21 cellular contexts compared by ENCODE assay signal in genomic region chr16:66904428-66904845, GRCh38. TPM values are rescaled to one million over a fixed set of nuclear protein-coding genes. Genes with fewer than 3 reads are reported as not detected.
A peak's percentile ranks its signal among the peaks of the same experiment; 100 is the strongest.
DNase-seq lines count a peak whose midpoint lies in the region; ATAC-seq and TF ChIP-seq lines count a peak whose summit lies in the region.
"Had no signal": no experiment of that assay in that cellular context is flagged by ENCODE, and none has a peak within 500 bp of the region (broad histone marks: within the 10 kb centered on the region; RNA-seq: fewer than 3 reads in every experiment).

No MANE protein-coding gene starts in this region.

- in situ Hi-C loops in transverse colon (cut with MboI; ENCODE audit: low pct_ligation_motif_present in 1 of 4, low pct_unique_long_range_greater_than_20kb in 1 of 4, low sequenced_read_pairs in 3 of 4) = no loop called here

- TF ChIP-seq CTCF in HEK293 (tag by site-specific recombination; IDR thresholded peaks at IDR 0.05) = no peak
- no peak for TF ChIP-seq CTCF in esophagus muscularis mucosa (IDR thresholded peaks at IDR 0.05)
- TF ChIP-seq CTCF in transverse colon (IDR thresholded peaks at IDR 0.05) = no peak

- WGBS in esophagus muscularis mucosa = 83% methylated on average over 12 of the region's 13 CpGs
- 88% methylated on average over 13 of the region's 13 CpGs; no CpG with 5 or more reads in 1 of the 2 donors for WGBS in transverse colon (ENCODE audit: low coverage in 1 of 2), 2 donors

- H3K4me1 ChIP-seq in HEK293 (ENCODE audit: control insufficient read depth, insufficient read depth, low read length) = peaks cover 17% of the 10 kb centered on the region
- H3K4me1 ChIP-seq in esophagus muscularis mucosa = peaks cover 56 to 80% (median 77%) of the 10 kb centered on the region in 4 donors
- H3K4me1 ChIP-seq in muscle layer of colon (ENCODE audit: insufficient read depth, low read length) = peaks cover 59% of the 10 kb centered on the region
- peaks cover 37 to 61% (median 43%) of the 10 kb centered on the region in 4 donors for H3K4me1 ChIP-seq in transverse colon

- TF ChIP-seq POLR2A in esophagus muscularis mucosa (IDR thresholded peaks at IDR 0.05; ENCODE audit: low read depth) = no peak
- no peak for TF ChIP-seq POLR2A in transverse colon (IDR thresholded peaks at IDR 0.05)

- H3K9me3 ChIP-seq in HEK293 (ENCODE audit: control insufficient read depth, insufficient read depth, low read depth, low read length) (no peaks in the 10 kb centered on the region), esophagus muscularis mucosa (no peaks in the 10 kb centered on the region), muscle layer of colon (ENCODE audit: low read length) (no peaks in the 10 kb centered on the region), transverse colon (no peaks in the 10 kb centered on the region)

- POLR2A ChIA-PET in HEK293 (lab: Yijun Ruan, JAX) = interaction anchor here (0.7 kb wide), 1 partner anchor 8 kb away, joined by 3 read pairs; no protein-coding TSS in a partner anchor

- no peak overlapping the region for H3K9ac ChIP-seq in muscle layer of colon (ENCODE audit: low read length)

- ATAC-seq in HG03280 (IDR thresholded peaks at IDR 0.05; ENCODE audit: unreplicated experiment) = no peak
- ATAC-seq: activated naive CD4-positive, alpha-beta T cell treated with anti-CD3 and anti-CD28 coated beads, Interleukin-2, amount 50 U/mL, for 72 hours; left colon; stimulated activated naive CD8-positive, alpha-beta T cell treated with anti-CD3 and anti-CD28 coated beads, Interleukin-15, Interleukin-2, amounts not matched to agents 100 U/mL and 50 U/mL, for 24 hours had no signal

- TF ChIP-seq EP300 in esophagus muscularis mucosa (IDR thresholded peaks at IDR 0.05) = no peak
- TF ChIP-seq EP300 in transverse colon (IDR thresholded peaks at IDR 0.05; ENCODE audit: low read depth) = no peak

- CTCF ChIA-PET in HEK293 (lab: Yijun Ruan, JAX) = interaction anchor here (1.2 to 17.9 kb wide), 5 partner anchors 9 to 197 kb away, joined by 4 to 268 read pairs (median 10); partner anchors contain the start of genes CDH16, CES3 and RRAD

- intact Hi-C loops in esophagus muscularis mucosa (cut with DNase I) (no loop called here), transverse colon (cut with DNase I; ENCODE audit: low total_unique reads) (no loop called here)

- DNase-seq in esophagus muscularis mucosa (ENCODE audit: extremely low spot score) = no peak
- no peak for DNase-seq in transverse colon
- DNase-seq in GDM1 (lab: John Stamatoyannopoulos, UW) = no peak
- no peak for DNase-seq in C1 segment of cervical spinal cord (lab: John Stamatoyannopoulos, UW)
- DNase-seq: activated CD4-positive, alpha-beta T cell treated with anti-CD3 and anti-CD28 coated beads, Interleukin-2, amount 50 U/mL, for 4 hours; activated T-cell treated with anti-CD3 and anti-CD28 coated beads, Interleukin-2, amount 50 U/mL, for 24 hours; AML-193; brain microvascular endothelial cell; GOT3; MM.1S; NCI-H2081; NCI-H748 treated with DMSO at 0.1 percent for 48 hours; PC-9; stimulated activated naive CD8-positive, alpha-beta T cell treated with anti-CD3 and anti-CD28 coated beads, Interleukin-15, Interleukin-2, amounts not matched to agents 100 U/mL and 50 U/mL, for 24 hours; SW 1271 had no signal

- no peak overlapping the region for H3K4me3 ChIP-seq in HEK293 (ENCODE audit: low read depth, low read length)
- H3K4me3 ChIP-seq in esophagus muscularis mucosa = peak overlapping the region; percentile 19 to 48 (median 36)
- peak overlapping the region; percentile 16 to 41 for H3K4me3 ChIP-seq in muscle layer of colon (ENCODE audit: low read depth in 1 of 2, low read length in 2 of 2)
- no peak overlapping the region for H3K4me3 ChIP-seq in transverse colon
- H3K4me3 ChIP-seq: PC-9 had no signal

- H3K36me3 ChIP-seq in HEK293 (ENCODE audit: control insufficient read depth in 2 of 2, insufficient read depth in 1 of 2, low read length in 2 of 2) (no peaks in the 10 kb centered on the region), esophagus muscularis mucosa (no peaks in the 10 kb centered on the region), muscle layer of colon (ENCODE audit: insufficient read depth, low read length) (no peaks in the 10 kb centered on the region), transverse colon (no peaks in the 10 kb centered on the region)
- H3K36me3 ChIP-seq: brain microvascular endothelial cell had no signal

- H3K27ac ChIP-seq in HEK293 (ENCODE audit: extremely low read depth, low read depth, low read length) = no peak overlapping the region; the same call in 1 of the 2 replicates
- H3K27ac ChIP-seq in esophagus muscularis mucosa (replicated peaks in 1 of 4) = peak overlapping the region; percentile 86 to 91 (median 90)
- H3K27ac ChIP-seq in muscle layer of colon (ENCODE audit: low read depth, low read length) = peak overlapping the region; percentile 53
- peak overlapping the region; percentile 73 to 83 (median 79) for H3K27ac ChIP-seq in transverse colon
- H3K27ac ChIP-seq: brain microvascular endothelial cell, PC-9 had no signal

- no peaks in the 10 kb centered on the region for H3K27me3 ChIP-seq in esophagus muscularis mucosa
- H3K27me3 ChIP-seq in muscle layer of colon (ENCODE audit: control insufficient read depth in 1 of 2, insufficient read depth in 2 of 2, low read length in 2 of 2) = no peaks in the 10 kb centered on the region
- no peaks in the 10 kb centered on the region for H3K27me3 ChIP-seq in transverse colon

TF ChIP-seq in HEK293, 187 proteins besides CTCF, POLR2A, EP300 and RAD21:
- TF ChIP-seq ZIC2 (tag by site-specific recombination; IDR thresholded peaks at IDR 0.05) = peak; percentile 42
- TF ChIP-seq ZBTB6 (tag by site-specific recombination; IDR thresholded peaks at IDR 0.05) = no peak

RNA-seq across cellular contexts. Expression of gene CDH16, which starts 14.2 kb away (rescaled TPM):
- total RNA-seq in esophagus muscularis mucosa (under 1 TPM in 1 of 4 donors, not detected in 3; 0.52 TPM), transverse colon (1 to 10 TPM in 2 of 4 donors, under 1 TPM in 1, not detected in 1; 0.20 to 2.4 (median 1.8) TPM)
- total RNA-seq: activated naive CD4-positive, alpha-beta T cell treated with anti-CD3 and anti-CD28 coated beads, Interleukin-2, amount 50 U/mL, for 72 hours; PC-9; posterior vena cava had no signal

RNA-seq across cellular contexts. Expression of gene RRAD, which starts 20.9 kb away (rescaled TPM):
- total RNA-seq in esophagus muscularis mucosa = 10 to 100 TPM; 36.4 to 64.9 (median 55.4) TPM
- total RNA-seq in transverse colon = 10 to 100 TPM in 1 of 4 donors, 1 to 10 TPM in 2, not detected in 1; 3.5 to 15.3 (median 4.2) TPM

RNA-seq across cellular contexts. Expression of gene PDP2, which starts 24.1 kb away (rescaled TPM):
- total RNA-seq in esophagus muscularis mucosa (1 to 10 TPM; 5.5 to 9.3 (median 7.6) TPM), transverse colon (10 to 100 TPM in 2 of 4 donors, 1 to 10 TPM in 2; 4.9 to 36.2 (median 11.5) TPM)

RNA-seq across cellular contexts. Expression of gene CIAO2B, which starts 29.8 kb away (rescaled TPM):
- total RNA-seq in esophagus muscularis mucosa (100 to 1,000 TPM in 1 of 4 donors, 10 to 100 TPM in 3; 83.1 to 101 (median 95.5) TPM), transverse colon (10 to 100 TPM; 15.3 to 93.8 (median 51.6) TPM)

RNA-seq across cellular contexts. Expression of gene CES2, which starts 30.9 kb away (rescaled TPM):
- total RNA-seq in esophagus muscularis mucosa (10 to 100 TPM; 22.0 to 29.7 (median 26.8) TPM), transverse colon (1,000 to 10,000 TPM in 2 of 4 donors, 100 to 1,000 TPM in 2; 462 to 1,338 (median 921) TPM)

Comparison
In these comparisons a context has a peak if more than half of its experiments do, and no peak if none do; other contexts are left out.
1. H3K4me3 ChIP-seq: peak in esophagus muscularis mucosa (4 of 4) and muscle layer of colon (2 of 2); none in HEK293 (single experiment) and transverse colon (0 of 4).